ENCODE assay signal across 15 cellular contexts in the genomic region with DNA sequence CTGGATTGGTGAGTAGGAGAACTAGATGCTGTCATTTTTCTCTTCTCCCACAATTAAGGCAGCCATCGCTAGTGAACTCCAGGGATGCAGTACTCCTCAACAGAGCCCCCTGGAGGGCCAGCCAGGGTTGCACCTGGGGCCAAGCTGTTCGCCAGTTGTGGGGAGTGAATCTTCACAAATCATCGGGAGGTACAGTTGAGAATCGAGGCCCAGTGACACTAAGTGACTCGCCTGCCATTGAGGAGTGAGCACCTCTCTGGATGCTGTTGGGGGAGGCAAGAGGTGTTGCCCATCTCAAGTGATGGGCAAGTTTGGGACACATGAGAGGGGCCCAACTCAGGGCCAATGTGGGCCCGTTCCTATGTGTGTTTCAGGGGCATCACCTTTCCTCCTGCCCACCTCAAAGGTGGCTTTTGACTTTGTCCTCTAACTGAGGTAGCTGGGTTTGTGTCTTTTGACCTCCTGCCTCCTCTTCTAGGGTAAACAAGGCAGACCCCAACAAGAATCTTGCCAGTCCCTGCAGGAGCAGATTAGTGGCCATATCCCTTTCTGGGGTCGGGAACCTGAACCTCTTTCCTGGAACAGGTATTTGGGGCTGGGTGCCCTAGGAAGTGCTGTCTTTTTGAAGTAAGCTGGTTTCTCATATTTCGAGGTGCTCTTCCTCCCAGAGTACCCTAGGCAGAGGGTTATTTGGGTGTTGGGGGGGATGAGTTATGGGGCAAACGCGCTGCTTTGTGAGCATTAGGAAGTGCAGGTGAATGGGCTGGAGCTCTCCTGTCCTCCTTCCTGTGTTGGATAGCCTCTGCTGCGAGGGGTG.
A peak's percentile ranks its signal among the peaks of the same experiment; 100 is the strongest.
DNase-seq lines count a peak whose midpoint lies in the region; FAIRE-seq and TF ChIP-seq lines count a peak whose summit lies in the region.
"Had no signal": no experiment of that assay in that cellular context is flagged by ENCODE, and none has a peak within 500 bp of the region (broad histone marks: within the 10 kb centered on the region; RNA-seq: fewer than 3 reads in every experiment).

No MANE protein-coding gene starts in this region.

- H3K9me2 ChIP-seq in MM.1S (replicated peaks; ENCODE audit: insufficient read depth, low read length), result no peaks in the 10 kb centered on the region

- H3K4me3 Mint-ChIP-seq in osteocyte (ENCODE audit: unreplicated experiment), result no peak overlapping the region
- H3K4me3 Mint-ChIP-seq: CD4-positive, alpha-beta T cell; stimulated activated naive CD8-positive, alpha-beta T cell treated with anti-CD3 and anti-CD28 coated beads, Interleukin-15, Interleukin-2, amounts not matched to agents 100 ng/mL and 50 ng/mL, for 24 hours had no signal

- H2AFZ ChIP-seq in MM.1S (ENCODE audit: low read length) (no peak overlapping the region), H1 (ENCODE audit: low read length) (no peak overlapping the region)

- H3K4me1 ChIP-seq in MM.1S (ENCODE audit: low read length) (no peaks in the 10 kb centered on the region), H1 (replicated peaks in 1 of 4; ENCODE audit: control insufficient read depth in 3 of 4, insufficient read depth in 4 of 4, low read length in 3 of 4) (peaks cover 0 to 3% (median 3%) of the 10 kb centered on the region in 4 experiments; a peak in 5 of 7 replicates)

- H3K27me3 Mint-ChIP-seq in osteocyte (ENCODE audit: unreplicated experiment), result peaks cover 14% of the 10 kb centered on the region
- H3K27me3 Mint-ChIP-seq: stimulated activated naive CD8-positive, alpha-beta T cell treated with anti-CD3 and anti-CD28 coated beads, Interleukin-15, Interleukin-2, amounts not matched to agents 100 ng/mL and 50 ng/mL, for 24 hours had no signal

- H2BK5ac ChIP-seq in H1 (ENCODE audit: low read depth, low read length), result no peak overlapping the region

- H3K79me1 ChIP-seq in H1 (ENCODE audit: low read depth, low read length), result no peaks in the 10 kb centered on the region

- H3K14ac ChIP-seq in H1 (ENCODE audit: insufficient read length), result no peak overlapping the region

- H3K23ac ChIP-seq in H1 (ENCODE audit: insufficient read length), result no peak overlapping the region

- H4K20me1 ChIP-seq in MM.1S (ENCODE audit: insufficient read depth, low read length), result no peaks in the 10 kb centered on the region
- no peaks in the 10 kb centered on the region for H4K20me1 ChIP-seq in H1 (replicated peaks in 1 of 2; ENCODE audit: control insufficient read depth in 1 of 2, insufficient read depth in 2 of 2, low read length in 2 of 2)

- no peaks in the 10 kb centered on the region for H3K9me3 ChIP-seq in MM.1S (replicated peaks; ENCODE audit: insufficient read depth, low read length)
- H3K9me3 ChIP-seq in H1 (ENCODE audit: insufficient read depth in 2 of 2, low read depth in 1 of 2, low read length in 1 of 2), result no peaks in the 10 kb centered on the region

- 81% methylated on average over 10 of the region's 11 CpGs; no CpG with 5 or more reads in 1 of the 2 experiments for WGBS in H1 (ENCODE audit: extremely low coverage in 1 of 2, insufficient coverage in 1 of 2, insufficient read length in 1 of 2, insufficient replicate concordance in 2 of 2, low coverage in 1 of 2, low lambda C conversion rate in 2 of 2, missing lambda C conversion rate in 1 of 2), 2 experiments

- H3K4me2 ChIP-seq in MM.1S (ENCODE audit: low read depth, low read length) (no peak overlapping the region), H1 (ENCODE audit: insufficient read depth in 1 of 2, low read depth in 2 of 2, low read length in 2 of 2) (no peak overlapping the region)

- TF ChIP-seq EP300 in H1 (IDR thresholded peaks at IDR 0.05; ENCODE audit: borderline replicate concordance in 1 of 2, low read depth in 2 of 2, low read length in 2 of 2), result no peak

- H3K9me3 Mint-ChIP-seq in osteocyte (ENCODE audit: unreplicated experiment), result no peaks in the 10 kb centered on the region
- H3K9me3 Mint-ChIP-seq: CD4-positive, alpha-beta T cell; stimulated activated naive CD8-positive, alpha-beta T cell treated with anti-CD3 and anti-CD28 coated beads, Interleukin-15, Interleukin-2, amounts not matched to agents 100 ng/mL and 50 ng/mL, for 24 hours had no signal

- no peak for FAIRE-seq in H1 (lab: Jason Lieb, UNC)

- H2BK12ac ChIP-seq in H1 (ENCODE audit: low read depth, low read length), result no peak overlapping the region

- no peaks in the 10 kb centered on the region for H3K23me2 ChIP-seq in H1 (ENCODE audit: low read depth, low read length)

- peak in 1 of 2 experiments; percentile 37; a peak in 1 of 4 replicates for TF ChIP-seq RAD21 in H1 (IDR thresholded peaks at IDR 0.05 in 1 of 2, conservative IDR thresholded peaks at IDR 0.05 in 1 of 2; ENCODE audit: low read depth in 2 of 2, low read length in 2 of 2)

- TF ChIP-seq POLR2A in H1 (IDR thresholded peaks at IDR 0.05; ENCODE audit: control extremely low read depth in 1 of 2, low read depth in 2 of 2, low read length in 2 of 2), result no peak

- no peak overlapping the region for H3K56ac ChIP-seq in H1 (replicated peaks; ENCODE audit: insufficient read length, low read depth, low read length)

- H3K79me2 ChIP-seq in MM.1S (ENCODE audit: low read length) (no peaks in the 10 kb centered on the region), H1 (ENCODE audit: control insufficient read depth in 1 of 2, insufficient read depth in 2 of 2, low read length in 2 of 2) (no peaks in the 10 kb centered on the region)

- no peak overlapping the region for H3K18ac ChIP-seq in H1 (ENCODE audit: extremely low read depth, low read length)

- H4K91ac ChIP-seq in H1 (replicated peaks; ENCODE audit: insufficient read length, low read length), result no peak overlapping the region

- POLR2A ChIA-PET in H1 (lab: Charles Lee; ENCODE audit: partially characterized antibody), result no interaction called here

- no peak overlapping the region for H3K27ac Mint-ChIP-seq in osteocyte (ENCODE audit: unreplicated experiment)
- H3K27ac Mint-ChIP-seq: CD4-positive, alpha-beta T cell; stimulated activated naive CD8-positive, alpha-beta T cell treated with anti-CD3 and anti-CD28 coated beads, Interleukin-15, Interleukin-2, amounts not matched to agents 100 ng/mL and 50 ng/mL, for 24 hours had no signal

- no peak overlapping the region for H2BK15ac ChIP-seq in H1 (ENCODE audit: low read length)

- no peak overlapping the region for H2BK120ac ChIP-seq in H1 (replicated peaks; ENCODE audit: low read depth, low read length)

- DNase-seq in ELR (ENCODE audit: low read depth), result peak; percentile 12
- DNase-seq in MM.1S, result no peak
- peak in 1 of 2 experiments; percentile 61 for DNase-seq in H1 (ENCODE audit: low read depth in 1 of 2, low spot score in 2 of 2)
- DNase-seq in osteocyte (ENCODE audit: extremely low spot score, unreplicated experiment), result peak; percentile 76
- no peak for DNase-seq in medulla oblongata (ENCODE audit: extremely low spot score)
- no peak for DNase-seq in activated CD4-positive, alpha-beta T cell treated with anti-CD3 and anti-CD28 coated beads for 48 hours
- DNase-seq in HuH-7 (ENCODE audit: low spot score), result no peak
- DNase-seq in NCI-H748 (lab: John Stamatoyannopoulos, UW; ENCODE audit: unreplicated experiment), result no peak
- DNase-seq: activated naive CD4-positive, alpha-beta T cell treated with Interleukin-2 at 50 U/mL for 16 hours; KG1; NCI-H2081; stimulated activated CD4-positive, alpha-beta T cell treated with anti-CD3 and anti-CD28 coated beads, Interleukin-4, amount 100 ng/mL, for 4 hours had no signal

- no peaks in the 10 kb centered on the region for H3K36me3 Mint-ChIP-seq in osteocyte (ENCODE audit: unreplicated experiment)

- CTCF ChIA-PET in H1 (lab: Charles Lee; ENCODE audit: partially characterized antibody), result interaction anchor here (0.7 to 3.5 kb wide), 12 partner anchors 9 to 109 kb away, joined by 3 to 19 read pairs (median 6); no protein-coding TSS in a partner anchor

- H4K5ac ChIP-seq in H1 (ENCODE audit: insufficient read length, low read depth, low read length), result no peak overlapping the region

- no peaks in the 10 kb centered on the region for H3F3A ChIP-seq in MM.1S (ENCODE audit: insufficient read depth, low read length)

- no peak overlapping the region for H3K4ac ChIP-seq in H1 (replicated peaks; ENCODE audit: insufficient read length, low read depth, low read length)

- TF ChIP-seq CTCF in MM.1S (IDR thresholded peaks at IDR 0.05; ENCODE audit: low read length), result peak; percentile 7; the same call in 1 of the 2 replicates
- TF ChIP-seq CTCF in H1 (IDR thresholded peaks at IDR 0.05; ENCODE audit: control extremely low read depth in 1 of 3, insufficient read depth in 1 of 3, low read depth in 1 of 3, low read length in 3 of 3), result peak; percentile 42 to 46 (median 44)
- TF ChIP-seq CTCF in osteocyte (IDR thresholded peaks at IDR 0.05), result no peak

- H2AK5ac ChIP-seq in H1 (ENCODE audit: low read depth, low read length), result no peak overlapping the region

- H4K8ac ChIP-seq in H1 (ENCODE audit: extremely low read depth, insufficient read depth, low read length), result no peak overlapping the region

- H3K4me3 ChIP-seq in MM.1S (ENCODE audit: low read length) (no peak overlapping the region), H1 (ENCODE audit: extremely low read depth in 1 of 4, insufficient read depth in 2 of 4, low read depth in 3 of 4, low read length in 4 of 4) (no peak overlapping the region)
- H3K4me3 ChIP-seq: cardiac muscle cell had no signal

- H2BK20ac ChIP-seq in H1 (ENCODE audit: low read length), result no peak overlapping the region

- H3K36me3 ChIP-seq in MM.1S (replicated peaks; ENCODE audit: insufficient read depth, low read length) (no peaks in the 10 kb centered on the region), H1 (ENCODE audit: control insufficient read depth in 2 of 4, insufficient read depth in 4 of 4, low read length in 3 of 4) (no peaks in the 10 kb centered on the region)
- H3K36me3 ChIP-seq: cardiac muscle cell had no signal

- H3K9ac ChIP-seq in MM.1S (ENCODE audit: low read length) (no peak overlapping the region), H1 (replicated peaks in 1 of 4; ENCODE audit: extremely low read depth in 1 of 4, low read depth in 3 of 4, low read length in 3 of 4) (no peak overlapping the region)

- H3K4me1 Mint-ChIP-seq in osteocyte (ENCODE audit: unreplicated experiment), result no peaks in the 10 kb centered on the region

- no peaks in the 10 kb centered on the region for H3K27me3 ChIP-seq in MM.1S (replicated peaks; ENCODE audit: insufficient read depth, low read length)
- no peaks in the 10 kb centered on the region; a peak in 1 of 7 replicates for H3K27me3 ChIP-seq in H1 (replicated peaks in 1 of 4; ENCODE audit: control insufficient read depth in 3 of 4, extremely low read depth in 1 of 4, insufficient read depth in 3 of 4, low read length in 3 of 4)

- H3K27ac ChIP-seq in MM.1S (ENCODE audit: low read length), result no peak overlapping the region
- no peak overlapping the region for H3K27ac ChIP-seq in H1 (ENCODE audit: low read depth, low read length)
- H3K27ac ChIP-seq: cardiac muscle cell had no signal

TF ChIP-seq in H1, 55 proteins besides CTCF, POLR2A, EP300 and RAD21:
- TF ChIP-seq RBBP5 (IDR thresholded peaks at IDR 0.05; ENCODE audit: borderline replicate concordance, low read depth, low read length) (no peak), YY1 (IDR thresholded peaks at IDR 0.05; ENCODE audit: low read depth, low read length) (0 out of 2 replicates have a peak, but pooled peaks have one; percentile 37)
TF ChIP-seq in H1: peak in this region for 1.

Comparison
In these comparisons a context has a peak if more than half of its experiments do, and no peak if none do; other contexts are left out.
1. DNase-seq: peak in ELR (single experiment) and osteocyte (single experiment); none in MM.1S (single experiment), medulla oblongata (single experiment), activated CD4-positive, alpha-beta T cell treated with anti-CD3 and anti-CD28 coated beads for 48 hours (single experiment), HuH-7 (single experiment) and NCI-H748 (single experiment).